In genomic region chr9:71001780-71002386, GRCh38 we compare ENCODE assay signal across 8 cellular contexts.
DNase-seq lines count a peak whose midpoint lies in the region; TF ChIP-seq lines count a peak whose summit lies in the region.

No MANE protein-coding gene starts in this region.

- peak; percentile 4 for DNase-seq in Caki2 (ENCODE audit: low read depth)
- DNase-seq in GM20000 (ENCODE audit: low spot score) = peak; percentile 11
- peak; percentile 7 for DNase-seq in NCI-H2029 (lab: John Stamatoyannopoulos, UW)
- peak; percentile 53 for DNase-seq in choroid plexus epithelial cell (ENCODE audit: low read depth)
- DNase-seq in osteoblast (ENCODE audit: insufficient read length, low spot score, missing footprints) = no peak
- no peak for DNase-seq in stimulated activated CD4-positive, alpha-beta T cell treated with anti-CD3 and anti-CD28 coated beads, Interleukin-12 subunit alpha, Interleukin-12 subunit beta, amount 100 ng/mL, for 4 hours
- no peak for DNase-seq in superior temporal gyrus (ENCODE audit: extremely low spot score)
- no peak for DNase-seq in substantia nigra (lab: John Stamatoyannopoulos, UW)

- H3K27me3 ChIP-seq in osteoblast (ENCODE audit: insufficient read depth, low read length) = no peaks in the 10 kb centered on the region

- in situ Hi-C loops in Caki2 (cut with HindIII; ENCODE audit: low pct_unique_long_range_greater_than_20kb, low sequenced_read_pairs) = no loop called here

- H3K27ac ChIP-seq in osteoblast (ENCODE audit: low read depth, low read length) (no peak overlapping the region), substantia nigra (ENCODE audit: low read depth, low read length, poor library complexity, severe bottlenecking) (no peak overlapping the region)

- peaks cover 11% of the 10 kb centered on the region for H3K4me1 ChIP-seq in osteoblast (ENCODE audit: insufficient read depth, low read length)

- no peaks in the 10 kb centered on the region for H3K79me2 ChIP-seq in osteoblast (ENCODE audit: insufficient read depth, low read length)

- no peaks in the 10 kb centered on the region for H4K20me1 ChIP-seq in osteoblast (ENCODE audit: insufficient read depth, low read length)

- H3K4me2 ChIP-seq in osteoblast (ENCODE audit: insufficient read depth, low read length) = no peak overlapping the region

- H3K4me3 ChIP-seq in choroid plexus epithelial cell (ENCODE audit: low read depth, low read length) = no peak overlapping the region
- no peak overlapping the region for H3K4me3 ChIP-seq in osteoblast (ENCODE audit: insufficient read depth, low read length)

- H2AFZ ChIP-seq in osteoblast (ENCODE audit: low read length) = no peak overlapping the region

- H3K36me3 ChIP-seq in osteoblast (ENCODE audit: insufficient read depth, low read length) = no peaks in the 10 kb centered on the region

- H3K9me3 ChIP-seq in osteoblast (ENCODE audit: low read depth, low read length) = peaks cover 3% of the 10 kb centered on the region

- TF ChIP-seq CTCF in GM20000 (IDR thresholded peaks at IDR 0.05; ENCODE audit: extremely low read depth, missing control alignments) = peak; percentile 26
- peak; percentile 78 for TF ChIP-seq CTCF in choroid plexus epithelial cell (conservative IDR thresholded peaks at IDR 0.05; ENCODE audit: low read depth, low read length)
- peak; percentile 48 for TF ChIP-seq CTCF in osteoblast (IDR thresholded peaks at IDR 0.05; ENCODE audit: extremely low read depth, low read depth, low read length)

Comparison
In these comparisons a context has a peak if more than half of its experiments do, and no peak if none do; other contexts are left out.
1. DNase-seq: peak in Caki2 (single experiment), GM20000 (single experiment), NCI-H2029 (single experiment) and choroid plexus epithelial cell (single experiment); none in osteoblast (single experiment), stimulated activated CD4-positive, alpha-beta T cell treated with anti-CD3 and anti-CD28 coated beads, Interleukin-12 subunit alpha, Interleukin-12 subunit beta, amount 100 ng/mL, for 4 hours (single experiment), superior temporal gyrus (single experiment) and substantia nigra (0 of 49).
2. CTCF ChIP-seq: peak in every context shown above with its lines; median percentile 78 in choroid plexus epithelial cell; 48 in osteoblast; 26 in GM20000.